27 cellular contexts compared by ENCODE assay signal in the genomic region with DNA sequence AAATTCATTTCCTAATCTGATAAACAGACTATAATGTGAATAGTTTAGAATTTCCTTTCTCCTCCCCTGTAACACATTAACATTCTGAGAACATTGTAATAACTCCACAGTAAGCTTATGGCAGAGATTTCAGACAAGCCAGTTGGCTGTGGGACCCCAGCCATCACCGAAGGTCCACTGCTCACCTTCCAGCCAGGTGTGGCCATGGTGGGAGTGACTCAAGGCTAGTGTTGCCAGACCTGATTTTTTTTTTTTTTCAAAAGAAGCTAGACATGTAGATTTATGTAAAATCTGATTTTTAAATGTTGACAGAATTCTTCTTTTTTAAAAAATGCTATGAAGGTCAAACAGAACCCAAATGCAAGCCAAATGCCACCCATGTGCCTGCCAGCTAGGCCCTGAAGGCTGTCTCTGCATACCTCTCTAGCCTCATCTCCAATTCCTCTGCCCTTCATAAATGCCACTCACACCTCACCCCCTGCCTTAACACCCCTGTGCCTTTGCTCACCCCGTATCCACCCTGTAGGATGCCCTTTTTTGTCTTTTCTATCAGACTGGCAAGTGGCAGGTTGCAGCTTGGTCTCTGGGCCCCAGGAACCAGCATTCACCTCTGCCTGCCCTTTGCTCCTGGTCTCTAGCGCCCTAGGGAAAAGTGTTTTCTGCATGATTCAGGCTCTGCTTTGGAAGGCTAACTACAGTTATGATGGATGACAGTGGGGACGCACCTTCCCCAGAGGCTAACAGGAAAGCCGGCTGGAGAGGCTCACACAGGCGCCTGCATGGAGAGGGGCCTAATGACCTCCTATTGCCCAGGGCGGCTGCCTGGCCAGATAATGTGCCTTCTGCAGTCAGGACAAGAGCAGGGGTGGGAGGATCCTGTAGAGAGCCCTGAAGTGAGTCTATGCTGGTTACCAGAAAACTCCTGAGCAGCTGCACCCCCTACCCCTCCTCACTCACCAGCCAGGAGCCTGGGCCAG. TPM values are rescaled to one million over a fixed set of nuclear protein-coding genes. Genes with fewer than 3 reads are reported as not detected.
DNase-seq lines count a peak whose midpoint lies in the region; ATAC-seq and TF ChIP-seq lines count a peak whose summit lies in the region.
"Had no signal": no experiment of that assay in that cellular context is flagged by ENCODE, and none has a peak within 500 bp of the region (broad histone marks: within the 10 kb centered on the region; RNA-seq: fewer than 3 reads in every experiment).

No MANE protein-coding gene starts in this region.

- H3K9me3 Mint-ChIP-seq in activated T-helper 17 cell treated with anti-CD3 and anti-CD28 coated beads, Interleukin-2, amount 50 U/mL, for 72 hours, result no peaks in the 10 kb centered on the region
- H3K9me3 Mint-ChIP-seq: activated naive CD4-positive, alpha-beta T cell treated with anti-CD3 and anti-CD28 coated beads for 36 hours; dendritic cell treated with granulocyte-macrophage colony-stimulating factor and Interleukin-4, amounts not matched to agents 40 ng/mL and 50 ng/mL, for 4 days; HFFc6; natural killer cell had no signal

- H3K79me1 ChIP-seq in neuronal stem cell (ENCODE audit: low read depth, low read length), result no peaks in the 10 kb centered on the region

- H4K8ac ChIP-seq in neuronal stem cell (ENCODE audit: low read depth, low read length), result no peak overlapping the region

- in situ Hi-C loops in mammary epithelial cell (cut with MboI; ENCODE audit: low sequenced_read_pairs in 2 of 2), result no loop called here

- WGBS in mammary epithelial cell (ENCODE audit: low coverage, missing lambda C conversion rate), result 38% methylated on average over 6 of the region's 7 CpGs
- WGBS in neuronal stem cell (ENCODE audit: extremely low coverage in 2 of 2, insufficient read length in 2 of 2, insufficient replicate concordance in 1 of 2), 2 donors, result no CpG with 5 or more reads among the region's 7 CpGs

- H3K27ac Mint-ChIP-seq in activated T-helper 17 cell treated with anti-CD3 and anti-CD28 coated beads, Interleukin-2, amount 50 U/mL, for 72 hours, result no peak overlapping the region
- H3K27ac Mint-ChIP-seq: activated naive CD4-positive, alpha-beta T cell treated with anti-CD3 and anti-CD28 coated beads for 36 hours; dendritic cell treated with granulocyte-macrophage colony-stimulating factor and Interleukin-4, amounts not matched to agents 40 ng/mL and 50 ng/mL, for 4 days; HFFc6; natural killer cell had no signal

- H3K23ac ChIP-seq in neuronal stem cell (ENCODE audit: low read depth, low read length, poor library complexity), result no peak overlapping the region

- H3K27ac ChIP-seq in mammary epithelial cell (ENCODE audit: insufficient read depth, low read depth, low read length), result no peak overlapping the region
- no peak overlapping the region for H3K27ac ChIP-seq in neuronal stem cell (replicated peaks; ENCODE audit: low read length)
- H3K27ac ChIP-seq in Karpas-422 (ENCODE audit: low read length), result no peak overlapping the region
- H3K27ac ChIP-seq: heart left ventricle, left lung, parathyroid adenoma, uterus had no signal

- no peak overlapping the region for H2BK12ac ChIP-seq in neuronal stem cell (ENCODE audit: low read length)

- DNase-seq in BE2C (peak; percentile 75), HPDE6-E6E7 (ENCODE audit: extremely low spot score) (peak; percentile 41), mammary epithelial cell (peak; percentile 71), neuronal stem cell (ENCODE audit: low spot score) (no peak), Karpas-422 (no peak)
- DNase-seq: activated CD4-positive, CD25-positive, alpha-beta regulatory T cell treated with anti-CD3 and anti-CD28 coated beads, Interleukin-2, amount 50 U/mL, for 72 hours; activated naive CD4-positive, alpha-beta T cell treated with anti-CD3 and anti-CD28 coated beads for 36 hours; activated T-cell treated with anti-CD3 and anti-CD28 coated beads, Interleukin-2, amount 50 U/mL, for 1 hour; amygdala; CD4-positive, CD25-positive, alpha-beta regulatory T cell; DMS 273 treated with DMSO at 0.1 percent for 48 hours; GF-D8; heart left ventricle; HFFc6; left lung; midbrain; natural killer cell; NCI-H1092 treated with DMSO at 0.1 percent for 48 hours; NCI-H2081; NCI-H446; SW 1271; uterus had no signal

- H2AK5ac ChIP-seq in neuronal stem cell (ENCODE audit: low read depth, low read length), result no peak overlapping the region

- no peaks in the 10 kb centered on the region for H3K9me2 ChIP-seq in Karpas-422 (replicated peaks; ENCODE audit: insufficient read depth, low read length)

- peaks cover 12% of the 10 kb centered on the region for H3K27me3 Mint-ChIP-seq in activated T-helper 17 cell treated with anti-CD3 and anti-CD28 coated beads, Interleukin-2, amount 50 U/mL, for 72 hours
- H3K27me3 Mint-ChIP-seq: CD4-positive, CD25-positive, alpha-beta regulatory T cell had no signal

- H4K91ac ChIP-seq in neuronal stem cell (ENCODE audit: low read depth, low read length, poor library complexity), result no peak overlapping the region

- dilution Hi-C loops in mammary epithelial cell (cut with HindIII; ENCODE audit: low sequenced_read_pairs), result no loop called here

- H3K9ac ChIP-seq in mammary epithelial cell (ENCODE audit: insufficient read depth, low read length) (no peak overlapping the region), neuronal stem cell (ENCODE audit: low read depth, low read length, poor library complexity) (no peak overlapping the region), Karpas-422 (ENCODE audit: low read length) (no peak overlapping the region)
- H3K9ac ChIP-seq: parathyroid adenoma had no signal

- no TSS peak for BruUV-seq in mammary epithelial cell (replicated peaks; lab: Mats Ljungman, UMichigan)

- H3K14ac ChIP-seq in neuronal stem cell (ENCODE audit: low read length), result no peak overlapping the region

- no peaks in the 10 kb centered on the region for H3K36me3 Mint-ChIP-seq in activated T-helper 17 cell treated with anti-CD3 and anti-CD28 coated beads, Interleukin-2, amount 50 U/mL, for 72 hours (ENCODE audit: low read depth)
- H3K36me3 Mint-ChIP-seq: CD4-positive, CD25-positive, alpha-beta regulatory T cell; natural killer cell had no signal

- H3K4me2 ChIP-seq in mammary epithelial cell (ENCODE audit: insufficient read depth, low read depth, low read length) (peak overlapping the region; percentile 26), neuronal stem cell (ENCODE audit: insufficient read depth, low read length, poor library complexity, severe bottlenecking) (no peak overlapping the region), Karpas-422 (ENCODE audit: low read depth, low read length, poor library complexity, severe bottlenecking) (no peak overlapping the region)

- peak overlapping the region; percentile 16 for H2BK15ac ChIP-seq in neuronal stem cell (ENCODE audit: low read length)

- H2BK120ac ChIP-seq in neuronal stem cell (ENCODE audit: low read depth, low read length), result no peak overlapping the region

- H3K79me2 ChIP-seq in mammary epithelial cell (ENCODE audit: insufficient read depth, low read length) (no peaks in the 10 kb centered on the region), Karpas-422 (ENCODE audit: low read length) (no peaks in the 10 kb centered on the region)
- H3K79me2 ChIP-seq: parathyroid adenoma had no signal

- H3K9me3 ChIP-seq in BE2C (no peaks in the 10 kb centered on the region), mammary epithelial cell (replicated peaks; ENCODE audit: insufficient read depth, low read length) (no peaks in the 10 kb centered on the region), neuronal stem cell (replicated peaks in 1 of 2; ENCODE audit: control insufficient read depth in 2 of 2, insufficient read depth in 1 of 2, low read depth in 1 of 2, low read length in 2 of 2) (no peaks in the 10 kb centered on the region), Karpas-422 (ENCODE audit: low read length) (no peaks in the 10 kb centered on the region)
- H3K9me3 ChIP-seq: heart left ventricle, left lung, uterus had no signal

- H2BK5ac ChIP-seq in neuronal stem cell (ENCODE audit: low read length), result no peak overlapping the region

- CTCF ChIA-PET in mammary epithelial cell (lab: Charles Lee; ENCODE audit: low non-redundant PET), result interaction anchor here (0.6 kb wide), 1 partner anchor 105 kb away, joined by 5 read pairs; no protein-coding TSS in a partner anchor

- H3K18ac ChIP-seq in neuronal stem cell (ENCODE audit: low read length), result peak overlapping the region; percentile 24

- H3K27me3 ChIP-seq in BE2C (no peaks in the 10 kb centered on the region), mammary epithelial cell (ENCODE audit: insufficient read depth, low read length) (no peaks in the 10 kb centered on the region), neuronal stem cell (ENCODE audit: control insufficient read depth in 3 of 3, insufficient read depth in 3 of 3, low read depth in 1 of 3, low read length in 3 of 3) (peaks cover 0 to 11% (median 0%) of the 10 kb centered on the region in 3 experiments), Karpas-422 (ENCODE audit: low read length) (no peaks in the 10 kb centered on the region)
- H3K27me3 ChIP-seq: left lung, uterus had no signal

- no peak overlapping the region for H3K4me3 Mint-ChIP-seq in activated T-helper 17 cell treated with anti-CD3 and anti-CD28 coated beads, Interleukin-2, amount 50 U/mL, for 72 hours
- H3K4me3 Mint-ChIP-seq: activated naive CD4-positive, alpha-beta T cell treated with anti-CD3 and anti-CD28 coated beads for 36 hours; CD4-positive, CD25-positive, alpha-beta regulatory T cell; dendritic cell treated with granulocyte-macrophage colony-stimulating factor and Interleukin-4, amounts not matched to agents 40 ng/mL and 50 ng/mL, for 4 days; HFFc6; natural killer cell had no signal

- H3K36me3 ChIP-seq in BE2C (no peaks in the 10 kb centered on the region), mammary epithelial cell (ENCODE audit: insufficient read depth, low read length) (no peaks in the 10 kb centered on the region), neuronal stem cell (replicated peaks in 1 of 2; ENCODE audit: control insufficient read depth in 2 of 2, insufficient read depth in 2 of 2, low read length in 2 of 2) (no peaks in the 10 kb centered on the region), Karpas-422 (ENCODE audit: insufficient read depth, low read length) (no peaks in the 10 kb centered on the region)
- H3K36me3 ChIP-seq: heart left ventricle, left lung, uterus had no signal

- no peaks in the 10 kb centered on the region for H3K4me1 Mint-ChIP-seq in activated T-helper 17 cell treated with anti-CD3 and anti-CD28 coated beads, Interleukin-2, amount 50 U/mL, for 72 hours
- H3K4me1 Mint-ChIP-seq: CD4-positive, CD25-positive, alpha-beta regulatory T cell; natural killer cell had no signal

- intact Hi-C loops in mammary epithelial cell (cut with micrococcal nuclease), result no loop called here

- ATAC-seq in HG02588 (IDR thresholded peaks at IDR 0.05; ENCODE audit: unreplicated experiment) (no peak), HG03139 (IDR thresholded peaks at IDR 0.05; ENCODE audit: unreplicated experiment) (no peak)
- no peak for ATAC-seq in activated T-helper 17 cell treated with anti-CD3 and anti-CD28 coated beads, Interleukin-2, amount 50 U/mL, for 72 hours (replicated peaks)
- ATAC-seq: heart left ventricle, left lung, natural killer cell had no signal

- H2AFZ ChIP-seq in mammary epithelial cell (ENCODE audit: low read depth, low read length) (peak overlapping the region; percentile 37), neuronal stem cell (ENCODE audit: low read length) (no peak overlapping the region), Karpas-422 (ENCODE audit: low read length) (no peak overlapping the region)
- H2AFZ ChIP-seq: parathyroid adenoma had no signal

- H3K4me3 ChIP-seq in BE2C (ENCODE audit: low read depth, low read length), result no peak overlapping the region
- H3K4me3 ChIP-seq in mammary epithelial cell (replicated peaks in 1 of 3; ENCODE audit: insufficient read depth in 1 of 3, low read depth in 2 of 3, low read length in 3 of 3), result no peak overlapping the region
- H3K4me3 ChIP-seq in neuronal stem cell (ENCODE audit: low read length in 2 of 2), result no peak overlapping the region
- H3K4me3 ChIP-seq in Karpas-422 (ENCODE audit: low read length), result no peak overlapping the region
- H3K4me3 ChIP-seq: heart left ventricle, left lung, uterus had no signal

- H4K20me1 ChIP-seq in mammary epithelial cell (ENCODE audit: insufficient read depth, low read length) (no peaks in the 10 kb centered on the region), Karpas-422 (ENCODE audit: insufficient read depth, low read depth, low read length) (no peaks in the 10 kb centered on the region)

- H3K4ac ChIP-seq in neuronal stem cell (ENCODE audit: low read length), result no peak overlapping the region

- TF ChIP-seq CTCF in BE2C (IDR thresholded peaks at IDR 0.05; ENCODE audit: low read depth, low read length) (no peak), mammary epithelial cell (conservative IDR thresholded peaks at IDR 0.05 in 1 of 2, IDR thresholded peaks at IDR 0.05 in 1 of 2; ENCODE audit: extremely low read depth in 1 of 2, insufficient read depth in 1 of 2, low read depth in 1 of 2, low read length in 2 of 2) (no peak)

- H3K4me1 ChIP-seq in BE2C, result peaks cover 10% of the 10 kb centered on the region
- H3K4me1 ChIP-seq in mammary epithelial cell (ENCODE audit: insufficient read depth, low read length), result peaks cover 31% of the 10 kb centered on the region
- peaks cover 0 to 8% of the 10 kb centered on the region in 2 donors for H3K4me1 ChIP-seq in neuronal stem cell (ENCODE audit: control insufficient read depth in 2 of 2, insufficient read depth in 1 of 2, low read depth in 1 of 2, low read length in 2 of 2)
- H3K4me1 ChIP-seq in Karpas-422 (ENCODE audit: low read length), result peaks cover 8% of the 10 kb centered on the region
- H3K4me1 ChIP-seq: heart left ventricle, left lung, parathyroid adenoma, uterus had no signal

RNA-seq across cellular contexts. Expression of a gene that starts 11.4 kb away (rescaled TPM):
- polyA plus RNA-seq in BE2C (2012; ENCODE audit: insufficient read depth, insufficient read length, low read depth), result 0.14 TPM
- 10 to 100 TPM in 1 of 2 donors, 1 to 10 TPM in 1; 4.5 to 32.2 TPM for total RNA-seq in mammary epithelial cell
- polyA plus RNA-seq in mammary epithelial cell, result 2.9 TPM
- polyA minus RNA-seq in mammary epithelial cell, result 8.1 TPM
- polyA plus RNA-seq in neuronal stem cell (2013, experiment 1 of 2), result 2.5 TPM
- 2.6 TPM for polyA plus RNA-seq in neuronal stem cell (2013, experiment 2 of 2)
- total RNA-seq in Karpas-422 (2014; rRNA removed; shearing (Covaris generic); ENCODE audit: low replicate concordance), result 0.11 and 0.60 TPM in 2 replicates
- total RNA-seq in activated T-helper 17 cell treated with anti-CD3 and anti-CD28 coated beads, Interleukin-2, amount 50 U/mL, for 72 hours, result not detected
- total RNA-seq: activated naive CD4-positive, alpha-beta T cell treated with anti-CD3 and anti-CD28 coated beads for 36 hours; CD4-positive, CD25-positive, alpha-beta regulatory T cell; HFFc6; natural killer cell had no signal
- polyA plus RNA-seq: CD4-positive, CD25-positive, alpha-beta regulatory T cell had no signal

Comparison
In these comparisons a context has a peak if more than half of its experiments do, and no peak if none do; other contexts are left out.
1. DNase-seq: peak in BE2C (single experiment), HPDE6-E6E7 (single experiment) and mammary epithelial cell (single experiment); none in neuronal stem cell (single experiment) and Karpas-422 (single experiment).